Comparison of ENCODE assay signal across 3 cellular contexts in genomic region chr22:42139508-42139907, GRCh38. TPM values are rescaled to one million over a fixed set of nuclear protein-coding genes. Genes with fewer than 3 reads are reported as not detected.
"Had no signal": no experiment of that assay in that cellular context is flagged by ENCODE, and none has a peak within 500 bp of the region (broad histone marks: within the 10 kb centered on the region; RNA-seq: fewer than 3 reads in every experiment).

No MANE protein-coding gene starts in this region.

RNA-seq across cellular contexts. Expression of gene CYP2D6, which starts 8.9 kb away (rescaled TPM):
- total RNA-seq: GM23248, H4 had no signal
- polyA plus RNA-seq: IgD-negative memory B cell had no signal
